In the genomic region with DNA sequence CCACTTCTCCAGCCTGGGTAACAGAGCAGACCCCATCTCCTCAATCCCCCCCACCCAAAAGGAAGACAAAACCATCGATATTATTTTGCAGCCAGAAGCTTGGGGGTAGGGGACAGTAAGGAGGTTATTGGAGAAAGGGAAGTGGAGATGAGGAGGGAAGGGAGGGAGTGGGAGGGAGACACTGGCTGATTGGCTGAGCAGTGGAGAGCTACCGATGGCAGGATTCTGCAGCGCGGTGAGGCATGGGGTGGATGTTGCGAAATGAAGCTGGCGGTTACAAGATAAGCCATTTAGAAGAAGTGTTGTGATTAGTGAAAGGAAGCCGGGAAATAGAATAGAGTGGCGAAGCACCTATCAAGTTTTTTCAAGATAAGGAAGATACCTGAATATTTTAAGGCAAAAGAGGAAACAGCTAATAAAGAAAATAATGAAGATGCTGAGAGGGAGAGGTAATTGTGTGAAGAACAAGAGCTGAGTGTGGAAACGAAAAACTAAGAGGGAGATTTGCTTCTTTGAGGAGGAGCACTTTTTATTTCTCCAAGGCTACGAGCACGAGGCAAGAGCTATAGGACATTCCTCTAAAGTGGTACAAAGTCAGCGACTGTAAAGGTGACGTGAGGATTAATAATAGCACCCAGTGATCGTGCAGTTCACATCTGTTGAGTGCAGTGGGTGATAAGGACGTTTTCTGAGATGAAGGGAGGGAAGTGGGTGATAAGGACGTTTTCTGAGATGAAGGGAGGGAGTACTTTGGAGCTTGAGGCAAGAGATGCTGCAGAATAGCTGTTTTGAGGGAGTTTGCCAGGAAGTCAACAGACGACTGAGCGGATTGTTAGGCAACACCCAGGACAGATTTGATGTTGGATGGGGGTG, we compare ENCODE assay signal across 8 cellular contexts.
DNase-seq lines count a peak whose midpoint lies in the region; ATAC-seq and TF ChIP-seq lines count a peak whose summit lies in the region.

No MANE protein-coding gene starts in this region.

- CTCF ChIA-PET in activated CD4-positive, alpha-beta T cell treated with anti-CD3 and anti-CD28 coated beads for 36 hours (lab: Charles Lee), result interaction anchor here (0.6 to 3.1 kb wide), 5 partner anchors 9 to 952 kb away, joined by 3 to 24 read pairs (median 3); no protein-coding TSS in a partner anchor
- CTCF ChIA-PET in activated CD8-positive, alpha-beta T cell treated with anti-CD3 and anti-CD28 coated beads, Interleukin-2, amount 10 ng/mL, durations not matched to agents 7 days and 5 days (lab: Charles Lee), result interaction anchor here (0.7 to 3.1 kb wide), 6 partner anchors 9 to 448 kb away, joined by 3 to 26 read pairs (median 4); a partner anchor contains a TSS
- CTCF ChIA-PET in MCF 10A (lab: Yijun Ruan, JAX), result interaction anchor here (0.6 to 2.3 kb wide), 11 partner anchors 9 to 1397 kb away, joined by 3 to 43 read pairs (median 3); no protein-coding TSS in a partner anchor

- H3K4me3 Mint-ChIP-seq in activated CD4-positive, alpha-beta T cell treated with anti-CD3 and anti-CD28 coated beads for 36 hours, result peak overlapping the region; percentile 26
- H3K4me3 Mint-ChIP-seq in activated CD8-positive, alpha-beta T cell treated with anti-CD3 and anti-CD28 coated beads, Interleukin-2, amount 10 ng/mL, durations not matched to agents 7 days and 5 days, result peak overlapping the region; percentile 9
- peak overlapping the region; percentile 48 for H3K4me3 Mint-ChIP-seq in stimulated activated memory B cell treated with anti-CD40 and anti-IgM and Interleukin-4, amounts not matched to agents 10 μg/mL and 1 μg/mL and 100 μg/mL, for 72 hours
- no peak overlapping the region for H3K4me3 Mint-ChIP-seq in MCF 10A (ENCODE audit: unreplicated experiment)

- no peaks in the 10 kb centered on the region for H3K36me3 Mint-ChIP-seq in activated CD4-positive, alpha-beta T cell treated with anti-CD3 and anti-CD28 coated beads for 36 hours (ENCODE audit: low read depth)
- no peaks in the 10 kb centered on the region for H3K36me3 Mint-ChIP-seq in activated CD8-positive, alpha-beta T cell treated with anti-CD3 and anti-CD28 coated beads, Interleukin-2, amount 10 ng/mL, durations not matched to agents 7 days and 5 days (ENCODE audit: low read depth)
- no peaks in the 10 kb centered on the region for H3K36me3 Mint-ChIP-seq in stimulated activated memory B cell treated with anti-CD40 and anti-IgM and Interleukin-4, amounts not matched to agents 10 μg/mL and 1 μg/mL and 100 μg/mL, for 72 hours
- H3K36me3 Mint-ChIP-seq in MCF 10A (ENCODE audit: insufficient read depth, unreplicated experiment), result peaks cover 10% of the 10 kb centered on the region

- DNase-seq in activated CD4-positive, alpha-beta T cell treated with anti-CD3 and anti-CD28 coated beads for 36 hours, result peak; percentile 58
- no peak for DNase-seq in activated CD4-positive, alpha-beta T cell treated with anti-CD3 and anti-CD28 coated beads for 1 hour
- peak; percentile 29 for DNase-seq in activated CD8-positive, alpha-beta T cell treated with anti-CD3 and anti-CD28 coated beads, Interleukin-2, amount 10 ng/mL, durations not matched to agents 7 days and 5 days
- DNase-seq in hepatic stellate cell (ENCODE audit: low spot score) (peak; percentile 43), MCF 10A (ENCODE audit: unreplicated experiment) (no peak), T1000 (lab: John Stamatoyannopoulos, UW) (no peak), GM03348 (ENCODE audit: low spot score) (no peak)

- BruUV-seq in MCF 10A (replicated peaks; lab: Mats Ljungman, UMichigan), result no TSS peak

- intact Hi-C loops in activated CD4-positive, alpha-beta T cell treated with anti-CD3 and anti-CD28 coated beads for 36 hours (cut with DNase I, micrococcal nuclease), result no loop called here
- intact Hi-C loops in MCF 10A (cut with micrococcal nuclease), result no loop called here

- POLR2A ChIA-PET in activated CD4-positive, alpha-beta T cell treated with anti-CD3 and anti-CD28 coated beads for 36 hours (lab: Charles Lee), result no interaction called here
- POLR2A ChIA-PET in activated CD8-positive, alpha-beta T cell treated with anti-CD3 and anti-CD28 coated beads, Interleukin-2, amount 10 ng/mL, durations not matched to agents 7 days and 5 days (lab: Charles Lee), result no interaction called here
- POLR2A ChIA-PET in MCF 10A (lab: Yijun Ruan, JAX), result interaction anchor here (0.8 to 3.1 kb wide), 3 partner anchors 10 to 216 kb away, joined by 3 to 10 read pairs (median 4); a partner anchor contains a TSS

- TF ChIP-seq CTCF in MCF 10A (IDR thresholded peaks at IDR 0.05; ENCODE audit: unreplicated experiment), result no peak

- ATAC-seq in activated CD4-positive, alpha-beta T cell treated with anti-CD3 and anti-CD28 coated beads for 36 hours, result peak; percentile 88
- peak; percentile 67 for ATAC-seq in activated CD8-positive, alpha-beta T cell treated with anti-CD3 and anti-CD28 coated beads, Interleukin-2, amount 10 ng/mL, durations not matched to agents 7 days and 5 days
- ATAC-seq in stimulated activated memory B cell treated with anti-CD40 and anti-IgM and Interleukin-4, amounts not matched to agents 10 μg/mL and 1 μg/mL and 100 μg/mL, for 72 hours, result peak; percentile 34

- no peaks in the 10 kb centered on the region for H3K9me3 Mint-ChIP-seq in activated CD4-positive, alpha-beta T cell treated with anti-CD3 and anti-CD28 coated beads for 36 hours (ENCODE audit: low read depth)
- no peaks in the 10 kb centered on the region for H3K9me3 Mint-ChIP-seq in activated CD8-positive, alpha-beta T cell treated with anti-CD3 and anti-CD28 coated beads, Interleukin-2, amount 10 ng/mL, durations not matched to agents 7 days and 5 days (ENCODE audit: insufficient read depth)
- H3K9me3 Mint-ChIP-seq in stimulated activated memory B cell treated with anti-CD40 and anti-IgM and Interleukin-4, amounts not matched to agents 10 μg/mL and 1 μg/mL and 100 μg/mL, for 72 hours, result no peaks in the 10 kb centered on the region
- H3K9me3 Mint-ChIP-seq in MCF 10A (ENCODE audit: unreplicated experiment), result no peaks in the 10 kb centered on the region

- peaks cover 12% of the 10 kb centered on the region for H3K4me1 Mint-ChIP-seq in activated CD4-positive, alpha-beta T cell treated with anti-CD3 and anti-CD28 coated beads for 36 hours
- H3K4me1 Mint-ChIP-seq in activated CD8-positive, alpha-beta T cell treated with anti-CD3 and anti-CD28 coated beads, Interleukin-2, amount 10 ng/mL, durations not matched to agents 7 days and 5 days (ENCODE audit: low read depth), result peaks cover 20% of the 10 kb centered on the region
- H3K4me1 Mint-ChIP-seq in stimulated activated memory B cell treated with anti-CD40 and anti-IgM and Interleukin-4, amounts not matched to agents 10 μg/mL and 1 μg/mL and 100 μg/mL, for 72 hours, result peaks cover 23% of the 10 kb centered on the region
- H3K4me1 Mint-ChIP-seq in MCF 10A (ENCODE audit: insufficient read depth, unreplicated experiment), result no peaks in the 10 kb centered on the region

- peak overlapping the region; percentile 59 for H3K27ac Mint-ChIP-seq in activated CD4-positive, alpha-beta T cell treated with anti-CD3 and anti-CD28 coated beads for 36 hours
- H3K27ac Mint-ChIP-seq in activated CD8-positive, alpha-beta T cell treated with anti-CD3 and anti-CD28 coated beads, Interleukin-2, amount 10 ng/mL, durations not matched to agents 7 days and 5 days, result no peak overlapping the region
- H3K27ac Mint-ChIP-seq in stimulated activated memory B cell treated with anti-CD40 and anti-IgM and Interleukin-4, amounts not matched to agents 10 μg/mL and 1 μg/mL and 100 μg/mL, for 72 hours, result peak overlapping the region; percentile 12
- H3K27ac Mint-ChIP-seq in MCF 10A (ENCODE audit: low read depth, unreplicated experiment), result no peak overlapping the region

- H3K27me3 Mint-ChIP-seq in activated CD4-positive, alpha-beta T cell treated with anti-CD3 and anti-CD28 coated beads for 36 hours, result peaks cover 3% of the 10 kb centered on the region
- H3K27me3 Mint-ChIP-seq in activated CD8-positive, alpha-beta T cell treated with anti-CD3 and anti-CD28 coated beads, Interleukin-2, amount 10 ng/mL, durations not matched to agents 7 days and 5 days (ENCODE audit: low read depth), result peaks cover 8% of the 10 kb centered on the region
- peaks cover 48% of the 10 kb centered on the region for H3K27me3 Mint-ChIP-seq in stimulated activated memory B cell treated with anti-CD40 and anti-IgM and Interleukin-4, amounts not matched to agents 10 μg/mL and 1 μg/mL and 100 μg/mL, for 72 hours
- H3K27me3 Mint-ChIP-seq in MCF 10A (ENCODE audit: insufficient read depth, unreplicated experiment), result no peaks in the 10 kb centered on the region

Comparison
In these comparisons a context has a peak if more than half of its experiments do, and no peak if none do; other contexts are left out.
1. DNase-seq: peak in activated CD4-positive, alpha-beta T cell treated with anti-CD3 and anti-CD28 coated beads for 36 hours (single experiment), activated CD8-positive, alpha-beta T cell treated with anti-CD3 and anti-CD28 coated beads, Interleukin-2, amount 10 ng/mL, durations not matched to agents 7 days and 5 days (single experiment) and hepatic stellate cell (single experiment); none in activated CD4-positive, alpha-beta T cell treated with anti-CD3 and anti-CD28 coated beads for 1 hour (single experiment), MCF 10A (single experiment), T1000 (single experiment) and GM03348 (single experiment).
2. ATAC-seq: peak in every context shown above with its lines; median percentile 88 in activated CD4-positive, alpha-beta T cell treated with anti-CD3 and anti-CD28 coated beads for 36 hours; 67 in activated CD8-positive, alpha-beta T cell treated with anti-CD3 and anti-CD28 coated beads, Interleukin-2, amount 10 ng/mL, durations not matched to agents 7 days and 5 days; 34 in stimulated activated memory B cell treated with anti-CD40 and anti-IgM and Interleukin-4, amounts not matched to agents 10 μg/mL and 1 μg/mL and 100 μg/mL, for 72 hours.
3. H3K27ac Mint-ChIP-seq: peak in activated CD4-positive, alpha-beta T cell treated with anti-CD3 and anti-CD28 coated beads for 36 hours (single experiment) and stimulated activated memory B cell treated with anti-CD40 and anti-IgM and Interleukin-4, amounts not matched to agents 10 μg/mL and 1 μg/mL and 100 μg/mL, for 72 hours (single experiment); none in activated CD8-positive, alpha-beta T cell treated with anti-CD3 and anti-CD28 coated beads, Interleukin-2, amount 10 ng/mL, durations not matched to agents 7 days and 5 days (single experiment) and MCF 10A (single experiment).